18 cellular contexts compared by ENCODE assay signal in the genomic region with DNA sequence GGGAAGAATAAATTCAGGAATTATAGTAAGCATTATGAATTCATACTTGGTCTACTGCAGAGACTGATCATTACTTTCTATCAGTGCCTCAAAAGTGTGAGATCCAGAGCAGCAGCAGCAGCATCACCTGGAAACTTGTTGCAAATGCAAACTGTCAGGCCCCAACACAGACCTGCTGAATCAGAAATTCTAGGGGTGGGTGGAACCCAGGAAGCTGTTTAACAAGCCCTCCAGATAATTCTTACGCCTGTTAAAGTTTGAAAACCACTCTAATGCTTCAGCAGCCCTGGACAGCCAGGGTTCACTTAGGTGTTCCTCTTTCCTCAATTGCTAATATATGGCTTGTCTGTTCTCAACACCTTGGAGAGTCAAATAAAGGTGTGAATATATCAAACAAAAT.
"Had no signal": no experiment of that assay in that cellular context is flagged by ENCODE, and none has a peak within 500 bp of the region (broad histone marks: within the 10 kb centered on the region; RNA-seq: fewer than 3 reads in every experiment).

No MANE protein-coding gene starts in this region.

- H3K27me3 Mint-ChIP-seq: activated CD4-positive, alpha-beta T cell treated with anti-CD3 and anti-CD28 coated beads, Interleukin-2, amount 10 ng/mL, durations not matched to agents 7 days and 5 days; progenitor cell of endocrine pancreas; stimulated activated naive CD8-positive, alpha-beta T cell treated with anti-CD3 and anti-CD28 coated beads, Interleukin-15, amount 100 ng/mL, for 72 hours had no signal

- H3K4me3 Mint-ChIP-seq: activated CD4-positive, alpha-beta T cell treated with anti-CD3 and anti-CD28 coated beads, Interleukin-2, amount 10 ng/mL, durations not matched to agents 7 days and 5 days; stimulated activated naive CD8-positive, alpha-beta T cell treated with anti-CD3 and anti-CD28 coated beads, Interleukin-15, amount 100 ng/mL, for 72 hours had no signal

- DNase-seq: activated CD4-positive, alpha-beta T cell treated with anti-CD3 and anti-CD28 coated beads, Interleukin-2, amount 10 ng/mL, durations not matched to agents 7 days and 5 days; activated CD8-positive, alpha-beta memory T cell treated with anti-CD3 and anti-CD28 coated beads for 24 hours; activated CD8-positive, alpha-beta memory T cell treated with anti-CD3 and anti-CD28 coated beads, Interleukin-2, amount 50 U/mL, for 48 hours; activated effector memory CD4-positive, alpha-beta T cell treated with Interleukin-2 at 50 U/mL for 16 hours; activated naive CD4-positive, alpha-beta T cell treated with anti-CD3 and anti-CD28 coated beads, Interleukin-2, amount 50 U/mL, for 16 hours; activated T-cell treated with anti-CD3 and anti-CD28 coated beads, Interleukin-2, amount 50 U/mL, for 48 hours; cerebellar nuclear complex; effector CD4-positive, alpha-beta T cell; right cardiac atrium; stimulated activated CD4-positive, alpha-beta T cell treated with anti-CD3 and anti-CD28 coated beads, Interleukin-4, amount 100 ng/mL, for 1 hour; stimulated activated naive CD8-positive, alpha-beta T cell treated with anti-CD3 and anti-CD28 coated beads, Interleukin-15, amount 100 ng/mL, for 72 hours; T-helper 1 cell; T-helper 9 cell; transverse colon had no signal

- H3K27ac ChIP-seq: ascending aorta, skin epidermis, suprapubic skin had no signal

- H3K27me3 ChIP-seq: ascending aorta, suprapubic skin, transverse colon had no signal

- H3K9me3 Mint-ChIP-seq: activated CD4-positive, alpha-beta T cell treated with anti-CD3 and anti-CD28 coated beads, Interleukin-2, amount 10 ng/mL, durations not matched to agents 7 days and 5 days; stimulated activated naive CD8-positive, alpha-beta T cell treated with anti-CD3 and anti-CD28 coated beads, Interleukin-15, amount 100 ng/mL, for 72 hours had no signal

- H3K9me3 ChIP-seq: ascending aorta, suprapubic skin, transverse colon had no signal

- H3K27ac Mint-ChIP-seq: activated CD4-positive, alpha-beta T cell treated with anti-CD3 and anti-CD28 coated beads, Interleukin-2, amount 10 ng/mL, durations not matched to agents 7 days and 5 days; stimulated activated naive CD8-positive, alpha-beta T cell treated with anti-CD3 and anti-CD28 coated beads, Interleukin-15, amount 100 ng/mL, for 72 hours had no signal

- H3K4me3 ChIP-seq: ascending aorta, skin epidermis, suprapubic skin, transverse colon had no signal

- H3K36me3 ChIP-seq: ascending aorta, suprapubic skin, transverse colon had no signal

- ATAC-seq: right cardiac atrium; stimulated activated naive CD8-positive, alpha-beta T cell treated with anti-CD3 and anti-CD28 coated beads, Interleukin-15, amount 100 ng/mL, for 72 hours had no signal
